Comparison of ENCODE assay signal across 9 cellular contexts in genomic region chr3:13025090-13025489, GRCh38. TPM values are rescaled to one million over a fixed set of nuclear protein-coding genes. Genes with fewer than 3 reads are reported as not detected.
DNase-seq lines count a peak whose midpoint lies in the region; ATAC-seq and TF ChIP-seq lines count a peak whose summit lies in the region.
"Had no signal": no experiment of that assay in that cellular context is flagged by ENCODE, and none has a peak within 500 bp of the region (broad histone marks: within the 10 kb centered on the region; RNA-seq: fewer than 3 reads in every experiment).

No MANE protein-coding gene starts in this region.

- H3K9me3 Mint-ChIP-seq in GM23338 = no peaks in the 10 kb centered on the region; the same call in 2 of the 3 replicates

- H3F3A ChIP-seq in GM23338 (replicated peaks; ENCODE audit: low read depth) = no peaks in the 10 kb centered on the region

- peaks cover 16% of the 10 kb centered on the region for H3K4me1 Mint-ChIP-seq in GM23338

- H3K4me3 Mint-ChIP-seq in GM23338 = no peak overlapping the region

- TF ChIP-seq CTCF in foreskin fibroblast (IDR thresholded peaks at IDR 0.05; ENCODE audit: low read depth, low read length) (no peak), GM23338 (conservative IDR thresholded peaks at IDR 0.05; ENCODE audit: low read depth in 2 of 2) (no peak)

- H3K27ac ChIP-seq in GM23338 (ENCODE audit: low read depth) = no peak overlapping the region

- H3K27me3 ChIP-seq in GM23338 (ENCODE audit: insufficient read depth) = no peaks in the 10 kb centered on the region

- peaks cover 17% of the 10 kb centered on the region for H3K27me3 Mint-ChIP-seq in GM23338 (ENCODE audit: insufficient read depth, low read depth, poor library complexity)

- H3K4me2 ChIP-seq in GM23338 = no peak overlapping the region

- no peaks in the 10 kb centered on the region; the same call in 1 of the 2 replicates for H3K4me1 ChIP-seq in GM23338 (ENCODE audit: insufficient read depth)

- DNase-seq in GM03348 (ENCODE audit: low spot score) (peak; percentile 88), RPMI7951 (ENCODE audit: low read depth) (peak; percentile 89), foreskin fibroblast (peak; percentile 64 to 83), putamen (ENCODE audit: low spot score) (peak; percentile 45), RPMI8226 (no peak), NCI-H1417 (lab: John Stamatoyannopoulos, UW) (no peak), GM23338 (ENCODE audit: low spot score) (no peak)
- DNase-seq: NCI-H1417 treated with DMSO at 0.1 percent for 48 hours had no signal

- ATAC-seq in GM19328 (IDR thresholded peaks at IDR 0.05; ENCODE audit: unreplicated experiment) = no peak
- no peak for ATAC-seq in GM23338

- no peak overlapping the region for H2AFZ ChIP-seq in GM23338

- H3K4me3 ChIP-seq in foreskin fibroblast (ENCODE audit: low read depth in 1 of 2, low read length in 2 of 2) (no peak overlapping the region), GM23338 (no peak overlapping the region)

- no peaks in the 10 kb centered on the region; the same call in 2 of the 3 replicates for H3K36me3 Mint-ChIP-seq in GM23338 (ENCODE audit: low read depth)

- H3K79me2 ChIP-seq in GM23338 (replicated peaks; ENCODE audit: insufficient read depth) = no peaks in the 10 kb centered on the region

- 0 out of 2 replicates have a peak, but pooled peaks cover 4% of the 10 kb centered on the region for H3K9me2 ChIP-seq in GM23338 (ENCODE audit: insufficient read depth)

- H4K20me1 ChIP-seq in GM23338 (replicated peaks; ENCODE audit: insufficient read depth) = no peaks in the 10 kb centered on the region

- H3K36me3 ChIP-seq in GM23338 (ENCODE audit: insufficient read depth) = no peaks in the 10 kb centered on the region

- no peak overlapping the region for H3K27ac Mint-ChIP-seq in GM23338

TF ChIP-seq in GM23338, 12 proteins besides CTCF, POLR2A, EP300 and RAD21:
- TF ChIP-seq ZNF462 (CRISPR knock-in tag; IDR thresholded peaks at IDR 0.05) (no peak), REST (IDR thresholded peaks at IDR 0.05; ENCODE audit: unreplicated experiment) (no peak), ETS1 (IDR thresholded peaks at IDR 0.05) (no peak), STAT1 (IDR thresholded peaks at IDR 0.05; ENCODE audit: unreplicated experiment) (no peak), POLR2AphosphoS5 (IDR thresholded peaks at IDR 0.05; ENCODE audit: low read depth) (no peak)

RNA-seq across cellular contexts. Expression of gene IQSEC1, which starts 48.1 kb away (rescaled TPM):
- total RNA-seq in RPMI7951 (2014; rRNA removed; shearing (Covaris generic)) = 8.1 and 10.4 TPM in 2 replicates
- 36.2 and 51.9 TPM in 2 replicates for total RNA-seq in GM23338 (2014; rRNA removed; shearing (Covaris generic))
- polyA plus RNA-seq in GM23338 (2016; fragmentation: Nextera tagmentation; extraction: Ambion mirVana) = 7.7 and 8.0 TPM in 2 replicates

Comparison
In these comparisons a context has a peak if more than half of its experiments do, and no peak if none do; other contexts are left out.
1. DNase-seq: peak in GM03348 (single experiment), RPMI7951 (single experiment), foreskin fibroblast (2 of 2) and putamen (single experiment); none in RPMI8226 (single experiment), NCI-H1417 (0 of 3) and GM23338 (single experiment).